ENCODE assay signal across 38 cellular contexts in genomic region chr6:7426447-7427169, GRCh38. TPM values are rescaled to one million over a fixed set of nuclear protein-coding genes. Genes with fewer than 3 reads are reported as not detected.
DNase-seq lines count a peak whose midpoint lies in the region; ATAC-seq and TF ChIP-seq lines count a peak whose summit lies in the region.
"Had no signal": no experiment of that assay in that cellular context is flagged by ENCODE, and none has a peak within 500 bp of the region (broad histone marks: within the 10 kb centered on the region; RNA-seq: fewer than 3 reads in every experiment).

No MANE protein-coding gene starts in this region.

- peaks cover 5% of the 10 kb centered on the region for H3K4me1 Mint-ChIP-seq in activated naive CD4-positive, alpha-beta T cell treated with anti-CD3 and anti-CD28 coated beads for 36 hours (ENCODE audit: low read depth)
- H3K4me1 Mint-ChIP-seq in endodermal cell (peaks cover 5% of the 10 kb centered on the region), nephron progenitor cell (peaks cover 10% of the 10 kb centered on the region)
- H3K4me1 Mint-ChIP-seq in activated CD8-positive, alpha-beta T cell treated with anti-CD3 and anti-CD28 coated beads for 36 hours (ENCODE audit: low read depth) = no peaks in the 10 kb centered on the region
- H3K4me1 Mint-ChIP-seq in activated CD4-positive, alpha-beta T cell treated with anti-CD3 and anti-CD28 coated beads for 36 hours = no peaks in the 10 kb centered on the region
- H3K4me1 Mint-ChIP-seq: activated CD8-positive, alpha-beta memory T cell treated with anti-CD3 and anti-CD28 coated beads, Interleukin-2, amount 10 ng/mL, durations not matched to agents 7 days and 5 days; brain had no signal

- no peak for ATAC-seq in activated CD8-positive, alpha-beta T cell treated with anti-CD3 and anti-CD28 coated beads for 36 hours
- no peak for ATAC-seq in GM21825 (IDR thresholded peaks at IDR 0.05; ENCODE audit: unreplicated experiment)
- no peak for ATAC-seq in activated CD4-positive, alpha-beta T cell treated with anti-CD3 and anti-CD28 coated beads for 36 hours
- ATAC-seq: activated CD8-positive, alpha-beta memory T cell treated with anti-CD3 and anti-CD28 coated beads, Interleukin-2, amount 10 ng/mL, durations not matched to agents 7 days and 5 days; activated T-cell treated with anti-CD3 and anti-CD28 coated beads, Interleukin-2, amount 50 U/mL, for 4 hours; left lung; SK-N-SH treated with all-trans-retinoic acid at 6 μM for 48 hours; upper lobe of right lung had no signal

- H3K27ac ChIP-seq in endodermal cell (ENCODE audit: low read depth, low read length) = peak overlapping the region; percentile 42
- H3K27ac ChIP-seq: C4-2B, GM23248, left lung, neural progenitor cell, parathyroid adenoma, PC-9, upper lobe of right lung had no signal

- H3K27me3 ChIP-seq in endodermal cell (ENCODE audit: control insufficient read depth, insufficient read depth, low read length, poor library complexity, severe bottlenecking) = no peaks in the 10 kb centered on the region
- H3K27me3 ChIP-seq: neural progenitor cell, upper lobe of right lung had no signal

- DNase-seq in activated naive CD4-positive, alpha-beta T cell treated with anti-CD3 and anti-CD28 coated beads for 36 hours = peak; percentile 10
- no peak for DNase-seq in activated naive CD4-positive, alpha-beta T cell (lab: John Stamatoyannopoulos, UW)
- DNase-seq in endodermal cell (peak; percentile 54), nephron progenitor cell (no peak)
- DNase-seq in activated CD8-positive, alpha-beta T cell treated with anti-CD3 and anti-CD28 coated beads for 36 hours = no peak
- DNase-seq in activated CD4-positive, alpha-beta T cell treated with anti-CD3 and anti-CD28 coated beads for 36 hours = no peak
- DNase-seq in NK-92 treated with Interleukin-12 subunit alpha and Interleukin-12 subunit beta, amount 100 ng/mL, for 24 hours (lab: John Stamatoyannopoulos, UW) = no peak
- DNase-seq: 8988T; activated CD4-positive, CD25-positive, alpha-beta regulatory T cell; activated CD8-positive, alpha-beta memory T cell treated with anti-CD3 and anti-CD28 coated beads, Interleukin-2, amount 10 ng/mL, durations not matched to agents 7 days and 5 days; activated gamma-delta T cell treated with Interleukin-2 at 50 U/mL for 16 hours; activated T-cell treated with anti-CD3 and anti-CD28 coated beads, Interleukin-2, amount 50 U/mL, for 4 hours; Calu3; DMS79; GF-D8; glutamatergic neuron; HFFc6; KBM-7; left lung; NCI-H1105 treated with DMSO at 0.1 percent for 48 hours; NCI-H2029; NCI-H510A treated with DMSO at 0.1 percent for 48 hours; PC-9; stimulated activated CD4-positive, alpha-beta T cell treated with anti-CD3 and anti-CD28 coated beads, Interleukin-12 subunit alpha, Interleukin-12 subunit beta, amount 100 ng/mL, for 4 hours; stimulated activated CD4-positive, alpha-beta T cell treated with anti-CD3 and anti-CD28 coated beads, Interleukin-2, amount 100 ng/mL, for 48 hours; upper lobe of right lung had no signal

- CTCF ChIA-PET in activated naive CD4-positive, alpha-beta T cell treated with anti-CD3 and anti-CD28 coated beads for 36 hours (lab: Charles Lee) = interaction anchor here (0.6 to 1.8 kb wide), 4 partner anchors 107 to 190 kb away, joined by 3 to 6 read pairs (median 4); no protein-coding TSS in a partner anchor
- CTCF ChIA-PET in activated CD8-positive, alpha-beta T cell treated with anti-CD3 and anti-CD28 coated beads for 36 hours (lab: Charles Lee) = no interaction called here
- CTCF ChIA-PET in activated CD4-positive, alpha-beta T cell treated with anti-CD3 and anti-CD28 coated beads for 36 hours (lab: Charles Lee) = interaction anchor here (0.6 to 1.6 kb wide), 4 partner anchors 10 to 541 kb away, joined by 3 read pairs; no protein-coding TSS in a partner anchor

- no peak overlapping the region for H3K4me3 Mint-ChIP-seq in activated naive CD4-positive, alpha-beta T cell treated with anti-CD3 and anti-CD28 coated beads for 36 hours
- no peak overlapping the region for H3K4me3 Mint-ChIP-seq in endodermal cell
- no peak overlapping the region for H3K4me3 Mint-ChIP-seq in nephron progenitor cell
- H3K4me3 Mint-ChIP-seq in activated CD8-positive, alpha-beta T cell treated with anti-CD3 and anti-CD28 coated beads for 36 hours = no peak overlapping the region
- no peak overlapping the region for H3K4me3 Mint-ChIP-seq in activated CD4-positive, alpha-beta T cell treated with anti-CD3 and anti-CD28 coated beads for 36 hours
- H3K4me3 Mint-ChIP-seq: activated CD8-positive, alpha-beta memory T cell treated with anti-CD3 and anti-CD28 coated beads, Interleukin-2, amount 10 ng/mL, durations not matched to agents 7 days and 5 days; activated T-cell treated with anti-CD3 and anti-CD28 coated beads, Interleukin-2, amount 50 U/mL, for 4 hours; brain; HFFc6; memory B cell; neural progenitor cell; T-helper 1 cell treated with Interleukin-12 subunit alpha and Interleukin-12 subunit beta and Interleukin-4 antibody, amounts not matched to agents 30 μg/mL and 1 μg/mL, for 36 hours had no signal

- no peak overlapping the region for H3K4me3 ChIP-seq in endodermal cell (ENCODE audit: low read length)
- H3K4me3 ChIP-seq: GM23248, left lung, neural progenitor cell, PC-9, upper lobe of right lung had no signal

- no peak overlapping the region for H3K27ac Mint-ChIP-seq in activated naive CD4-positive, alpha-beta T cell treated with anti-CD3 and anti-CD28 coated beads for 36 hours
- H3K27ac Mint-ChIP-seq in endodermal cell (no peak overlapping the region), nephron progenitor cell (peak overlapping the region; percentile 96)
- H3K27ac Mint-ChIP-seq in activated CD8-positive, alpha-beta T cell treated with anti-CD3 and anti-CD28 coated beads for 36 hours = no peak overlapping the region
- H3K27ac Mint-ChIP-seq in activated CD4-positive, alpha-beta T cell treated with anti-CD3 and anti-CD28 coated beads for 36 hours = no peak overlapping the region
- H3K27ac Mint-ChIP-seq: activated CD8-positive, alpha-beta memory T cell treated with anti-CD3 and anti-CD28 coated beads, Interleukin-2, amount 10 ng/mL, durations not matched to agents 7 days and 5 days; brain; HFFc6; memory B cell; neural progenitor cell; T-helper 1 cell treated with Interleukin-12 subunit alpha and Interleukin-12 subunit beta and Interleukin-4 antibody, amounts not matched to agents 30 μg/mL and 1 μg/mL, for 36 hours had no signal

- no peaks in the 10 kb centered on the region for H3K9me3 Mint-ChIP-seq in activated naive CD4-positive, alpha-beta T cell treated with anti-CD3 and anti-CD28 coated beads for 36 hours
- H3K9me3 Mint-ChIP-seq in endodermal cell (peaks cover 10% of the 10 kb centered on the region), nephron progenitor cell (peaks cover 6% of the 10 kb centered on the region)
- no peaks in the 10 kb centered on the region for H3K9me3 Mint-ChIP-seq in activated CD8-positive, alpha-beta T cell treated with anti-CD3 and anti-CD28 coated beads for 36 hours
- H3K9me3 Mint-ChIP-seq in activated CD4-positive, alpha-beta T cell treated with anti-CD3 and anti-CD28 coated beads for 36 hours (ENCODE audit: low read depth) = no peaks in the 10 kb centered on the region
- H3K9me3 Mint-ChIP-seq: activated T-cell treated with anti-CD3 and anti-CD28 coated beads, Interleukin-2, amount 50 U/mL, for 4 hours; brain; HFFc6; memory B cell; T-helper 1 cell treated with Interleukin-12 subunit alpha and Interleukin-12 subunit beta and Interleukin-4 antibody, amounts not matched to agents 30 μg/mL and 1 μg/mL, for 36 hours had no signal

- peaks cover 3% of the 10 kb centered on the region for H3K27me3 Mint-ChIP-seq in activated naive CD4-positive, alpha-beta T cell treated with anti-CD3 and anti-CD28 coated beads for 36 hours (ENCODE audit: low read depth)
- H3K27me3 Mint-ChIP-seq in endodermal cell (ENCODE audit: insufficient read depth) = no peaks in the 10 kb centered on the region
- peaks cover 2% of the 10 kb centered on the region for H3K27me3 Mint-ChIP-seq in nephron progenitor cell (ENCODE audit: low read depth, poor library complexity)
- no peaks in the 10 kb centered on the region for H3K27me3 Mint-ChIP-seq in activated CD8-positive, alpha-beta T cell treated with anti-CD3 and anti-CD28 coated beads for 36 hours
- no peaks in the 10 kb centered on the region for H3K27me3 Mint-ChIP-seq in activated CD4-positive, alpha-beta T cell treated with anti-CD3 and anti-CD28 coated beads for 36 hours
- H3K27me3 Mint-ChIP-seq: activated CD8-positive, alpha-beta memory T cell treated with anti-CD3 and anti-CD28 coated beads, Interleukin-2, amount 10 ng/mL, durations not matched to agents 7 days and 5 days; brain had no signal

- POLR2A ChIA-PET in activated CD8-positive, alpha-beta T cell treated with anti-CD3 and anti-CD28 coated beads for 36 hours (lab: Charles Lee) = no interaction called here
- POLR2A ChIA-PET in activated CD4-positive, alpha-beta T cell treated with anti-CD3 and anti-CD28 coated beads for 36 hours (lab: Charles Lee) = interaction anchor here (1.1 kb wide), 1 partner anchor 37 kb away, joined by 3 read pairs; the partner anchor contains the start of genes CAGE1 and RIOK1

- H3K36me3 ChIP-seq in endodermal cell (ENCODE audit: control insufficient read depth, insufficient read depth, low read length) = no peaks in the 10 kb centered on the region
- H3K36me3 ChIP-seq: left lung, neural progenitor cell, upper lobe of right lung had no signal

- H3K9ac ChIP-seq in endodermal cell (ENCODE audit: extremely low read depth, low read length, poor library complexity, severe bottlenecking) = no peak overlapping the region
- H3K9ac ChIP-seq: GM23248, neural progenitor cell, parathyroid adenoma had no signal

- no peaks in the 10 kb centered on the region for H3K4me1 ChIP-seq in endodermal cell (ENCODE audit: control insufficient read depth, insufficient read depth, low read length)
- H3K4me1 ChIP-seq: upper lobe of right lung had no signal

- peaks cover 4% of the 10 kb centered on the region for H3K36me3 Mint-ChIP-seq in activated naive CD4-positive, alpha-beta T cell treated with anti-CD3 and anti-CD28 coated beads for 36 hours (ENCODE audit: low read depth)
- H3K36me3 Mint-ChIP-seq in endodermal cell (ENCODE audit: low read depth) (no peaks in the 10 kb centered on the region), nephron progenitor cell (ENCODE audit: low read depth) (no peaks in the 10 kb centered on the region)
- no peaks in the 10 kb centered on the region for H3K36me3 Mint-ChIP-seq in activated CD8-positive, alpha-beta T cell treated with anti-CD3 and anti-CD28 coated beads for 36 hours (ENCODE audit: low read depth)
- no peaks in the 10 kb centered on the region for H3K36me3 Mint-ChIP-seq in activated CD4-positive, alpha-beta T cell treated with anti-CD3 and anti-CD28 coated beads for 36 hours (ENCODE audit: low read depth)
- H3K36me3 Mint-ChIP-seq: activated CD8-positive, alpha-beta memory T cell treated with anti-CD3 and anti-CD28 coated beads, Interleukin-2, amount 10 ng/mL, durations not matched to agents 7 days and 5 days; memory B cell; neural progenitor cell had no signal

- TF ChIP-seq CTCF in endodermal cell (conservative IDR thresholded peaks at IDR 0.05) (no peak), nephron progenitor cell (IDR thresholded peaks at IDR 0.05) (no peak)
- TF ChIP-seq CTCF in activated CD8-positive, alpha-beta T cell treated with anti-CD3 and anti-CD28 coated beads for 36 hours (IDR thresholded peaks at IDR 0.05) = no peak

- WGBS in endodermal cell (ENCODE audit: insufficient coverage in 1 of 2, insufficient read length in 1 of 2), 2 experiments = 94 to 95% methylated on average over 14 to 16 of the region's 16 CpGs

- intact Hi-C loops in activated naive CD4-positive, alpha-beta T cell treated with anti-CD3 and anti-CD28 coated beads for 36 hours (cut with micrococcal nuclease) = no loop called here
- intact Hi-C loops in activated CD8-positive, alpha-beta T cell treated with anti-CD3 and anti-CD28 coated beads for 36 hours (cut with micrococcal nuclease) = no loop called here
- intact Hi-C loops in activated CD4-positive, alpha-beta T cell treated with anti-CD3 and anti-CD28 coated beads for 36 hours (cut with DNase I, micrococcal nuclease) = loop anchor here in 1 of 2 experiments (10.0 kb wide), 1 partner anchor 188 kb away; no protein-coding TSS in a partner anchor

- no peaks in the 10 kb centered on the region for H3K9me3 ChIP-seq in endodermal cell (ENCODE audit: control insufficient read depth, low read length)
- H3K9me3 ChIP-seq: left lung, upper lobe of right lung had no signal

RNA-seq across cellular contexts. Expression of gene RIOK1, which starts 37.0 kb away (rescaled TPM):
- 10 to 100 TPM; 33.8 to 38.5 TPM for total RNA-seq in activated naive CD4-positive, alpha-beta T cell treated with anti-CD3 and anti-CD28 coated beads for 36 hours
- 10 to 100 TPM; 17.7 to 20.3 TPM for total RNA-seq in endodermal cell
- polyA plus RNA-seq in endodermal cell (2013, experiment 1 of 2) = 20.2 TPM
- polyA plus RNA-seq in endodermal cell (2013, experiment 2 of 2) = 17.9 TPM
- 10 to 100 TPM; 46.8 to 50.0 TPM for total RNA-seq in activated CD8-positive, alpha-beta T cell treated with anti-CD3 and anti-CD28 coated beads for 36 hours
- 10 to 100 TPM; 37.3 to 39.6 TPM for total RNA-seq in activated CD4-positive, alpha-beta T cell treated with anti-CD3 and anti-CD28 coated beads for 36 hours

RNA-seq across cellular contexts. Expression of gene CAGE1, which starts 37.1 kb away (rescaled TPM):
- under 1 TPM; 0.25 to 0.26 TPM for total RNA-seq in activated naive CD4-positive, alpha-beta T cell treated with anti-CD3 and anti-CD28 coated beads for 36 hours
- under 1 TPM; 0.15 to 0.22 TPM for total RNA-seq in endodermal cell
- not detected for polyA plus RNA-seq in endodermal cell (2013, experiment 1 of 2)
- not detected for polyA plus RNA-seq in endodermal cell (2013, experiment 2 of 2)
- total RNA-seq in activated CD8-positive, alpha-beta T cell treated with anti-CD3 and anti-CD28 coated beads for 36 hours = under 1 TPM; 0.11 to 0.18 TPM
- under 1 TPM; 0.07 to 0.09 TPM for total RNA-seq in activated CD4-positive, alpha-beta T cell treated with anti-CD3 and anti-CD28 coated beads for 36 hours
- total RNA-seq: Calu3, chondrocyte, GM23248, left lung, M059J, upper lobe of right lung had no signal
- polyA plus RNA-seq: GM23248, right cardiac atrium had no signal

Comparison
In these comparisons a context has a peak if more than half of its experiments do, and no peak if none do; other contexts are left out.
1. DNase-seq: peak in activated naive CD4-positive, alpha-beta T cell treated with anti-CD3 and anti-CD28 coated beads for 36 hours (single experiment) and endodermal cell (single experiment); none in activated naive CD4-positive, alpha-beta T cell (0 of 4), nephron progenitor cell (single experiment), activated CD8-positive, alpha-beta T cell treated with anti-CD3 and anti-CD28 coated beads for 36 hours (single experiment), activated CD4-positive, alpha-beta T cell treated with anti-CD3 and anti-CD28 coated beads for 36 hours (single experiment) and NK-92 treated with Interleukin-12 subunit alpha and Interleukin-12 subunit beta, amount 100 ng/mL, for 24 hours (single experiment).